1 cellular context compared by ENCODE assay signal in the genomic region with DNA sequence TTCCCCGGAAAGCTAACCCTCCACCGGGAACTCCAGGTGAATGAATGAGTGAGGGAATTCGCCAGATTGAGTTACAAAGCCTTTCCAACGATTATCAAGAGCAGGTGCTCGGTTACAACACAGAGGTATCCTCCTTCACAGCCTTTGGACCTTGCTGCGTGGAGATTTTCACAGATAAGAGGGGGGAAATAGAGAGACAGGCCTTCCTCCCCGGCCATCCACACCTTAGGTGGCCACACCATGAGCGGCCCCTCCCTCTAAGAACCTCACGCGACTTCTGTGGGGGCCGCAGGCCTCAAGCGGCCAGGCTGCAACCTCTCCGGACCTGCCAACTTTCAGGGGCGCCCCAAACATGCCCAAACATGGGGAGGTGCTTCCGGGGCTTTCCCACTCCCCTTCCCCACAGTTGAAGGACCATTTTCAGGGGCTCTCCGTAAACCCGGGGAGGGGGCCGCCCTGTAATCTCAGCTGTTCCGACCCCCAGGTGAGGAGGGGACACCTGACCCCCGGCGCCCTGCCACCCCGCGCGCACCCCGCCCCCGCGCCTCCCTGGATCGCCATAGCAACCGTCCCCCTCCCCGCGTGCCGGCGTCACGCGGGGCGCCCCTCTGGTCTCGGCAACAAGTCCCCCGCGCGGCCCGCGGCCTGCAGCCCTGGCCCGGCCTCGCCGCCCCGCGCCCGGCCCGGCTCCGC.
TF ChIP-seq lines count a peak whose summit lies in the region.

No MANE protein-coding gene starts in this region.

TF ChIP-seq in K562, 482 proteins besides CTCF, POLR2A, EP300 and RAD21 (continued from another document and continues in another):
- TF ChIP-seq, protein P1, sequence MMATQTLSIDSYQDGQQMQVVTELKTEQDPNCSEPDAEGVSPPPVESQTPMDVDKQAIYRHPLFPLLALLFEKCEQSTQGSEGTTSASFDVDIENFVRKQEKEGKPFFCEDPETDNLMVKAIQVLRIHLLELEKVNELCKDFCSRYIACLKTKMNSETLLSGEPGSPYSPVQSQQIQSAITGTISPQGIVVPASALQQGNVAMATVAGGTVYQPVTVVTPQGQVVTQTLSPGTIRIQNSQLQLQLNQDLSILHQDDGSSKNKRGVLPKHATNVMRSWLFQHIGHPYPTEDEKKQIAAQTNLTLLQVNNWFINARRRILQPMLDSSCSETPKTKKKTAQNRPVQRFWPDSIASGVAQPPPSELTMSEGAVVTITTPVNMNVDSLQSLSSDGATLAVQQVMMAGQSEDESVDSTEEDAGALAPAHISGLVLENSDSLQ (IDR thresholded peaks at IDR 0.05) = no peak
- TF ChIP-seq SMARCE1 (IDR thresholded peaks at IDR 0.05) (no peak), SMAD3 (CRISPR knock-in tag; conservative IDR thresholded peaks at IDR 0.05) (no peak), SETDB1 (IDR thresholded peaks at IDR 0.05; ENCODE audit: low read length) (no peak), MEF2A (IDR thresholded peaks at IDR 0.05; ENCODE audit: control insufficient read depth, low read depth, low read length) (no peak), HNRNPL (IDR thresholded peaks at IDR 0.05; ENCODE audit: low read depth, low read length) (no peak), EP400 (IDR thresholded peaks at IDR 0.05) (peak; percentile 39), HDAC6 (IDR thresholded peaks at IDR 0.05; ENCODE audit: low read depth, low read length) (no peak), NELFE (IDR thresholded peaks at IDR 0.05; ENCODE audit: insufficient read depth, insufficient read length) (no peak), ZNF699 (CRISPR knock-in tag; IDR thresholded peaks at IDR 0.05; ENCODE audit: insufficient replicate concordance) (no peak), RFX5 (IDR thresholded peaks at IDR 0.05; ENCODE audit: low read depth, low read length) (no peak), KLF10 (CRISPR knock-in tag; IDR thresholded peaks at IDR 0.05) (no peak), KAT7 (CRISPR knock-in tag; IDR thresholded peaks at IDR 0.05; ENCODE audit: borderline replicate concordance) (no peak; the same call in 1 of the 2 replicates), NFE2 (IDR thresholded peaks at IDR 0.05; ENCODE audit: low read depth) (no peak), XRCC3 (IDR thresholded peaks at IDR 0.05) (no peak), ZFX (CRISPR knock-in tag; IDR thresholded peaks at IDR 0.05) (peak; percentile 72), ZNF197 (CRISPR knock-in tag; IDR thresholded peaks at IDR 0.05; ENCODE audit: low read depth) (no peak), MXI1 (IDR thresholded peaks at IDR 0.05; ENCODE audit: low read depth, low read length) (no peak), DPF2 (IDR thresholded peaks at IDR 0.05) (0 out of 2 replicates have a peak, but pooled peaks have one; percentile 32), BDP1 (IDR thresholded peaks at IDR 0.05; ENCODE audit: insufficient read depth, insufficient read length) (no peak), EGR1 (conservative IDR thresholded peaks at IDR 0.05) (peak; percentile 53), CBX1 (IDR thresholded peaks at IDR 0.05; ENCODE audit: low read depth) (no peak), LEF1 (IDR thresholded peaks at IDR 0.05) (no peak), PCBP1 (IDR thresholded peaks at IDR 0.05; ENCODE audit: low read depth, low read length, poor library complexity, severe bottlenecking) (no peak), THRAP3 (IDR thresholded peaks at IDR 0.05; ENCODE audit: borderline replicate concordance) (no peak), BMI1 (IDR thresholded peaks at IDR 0.05; ENCODE audit: low read length) (no peak)
- TF ChIP-seq, protein P2, sequence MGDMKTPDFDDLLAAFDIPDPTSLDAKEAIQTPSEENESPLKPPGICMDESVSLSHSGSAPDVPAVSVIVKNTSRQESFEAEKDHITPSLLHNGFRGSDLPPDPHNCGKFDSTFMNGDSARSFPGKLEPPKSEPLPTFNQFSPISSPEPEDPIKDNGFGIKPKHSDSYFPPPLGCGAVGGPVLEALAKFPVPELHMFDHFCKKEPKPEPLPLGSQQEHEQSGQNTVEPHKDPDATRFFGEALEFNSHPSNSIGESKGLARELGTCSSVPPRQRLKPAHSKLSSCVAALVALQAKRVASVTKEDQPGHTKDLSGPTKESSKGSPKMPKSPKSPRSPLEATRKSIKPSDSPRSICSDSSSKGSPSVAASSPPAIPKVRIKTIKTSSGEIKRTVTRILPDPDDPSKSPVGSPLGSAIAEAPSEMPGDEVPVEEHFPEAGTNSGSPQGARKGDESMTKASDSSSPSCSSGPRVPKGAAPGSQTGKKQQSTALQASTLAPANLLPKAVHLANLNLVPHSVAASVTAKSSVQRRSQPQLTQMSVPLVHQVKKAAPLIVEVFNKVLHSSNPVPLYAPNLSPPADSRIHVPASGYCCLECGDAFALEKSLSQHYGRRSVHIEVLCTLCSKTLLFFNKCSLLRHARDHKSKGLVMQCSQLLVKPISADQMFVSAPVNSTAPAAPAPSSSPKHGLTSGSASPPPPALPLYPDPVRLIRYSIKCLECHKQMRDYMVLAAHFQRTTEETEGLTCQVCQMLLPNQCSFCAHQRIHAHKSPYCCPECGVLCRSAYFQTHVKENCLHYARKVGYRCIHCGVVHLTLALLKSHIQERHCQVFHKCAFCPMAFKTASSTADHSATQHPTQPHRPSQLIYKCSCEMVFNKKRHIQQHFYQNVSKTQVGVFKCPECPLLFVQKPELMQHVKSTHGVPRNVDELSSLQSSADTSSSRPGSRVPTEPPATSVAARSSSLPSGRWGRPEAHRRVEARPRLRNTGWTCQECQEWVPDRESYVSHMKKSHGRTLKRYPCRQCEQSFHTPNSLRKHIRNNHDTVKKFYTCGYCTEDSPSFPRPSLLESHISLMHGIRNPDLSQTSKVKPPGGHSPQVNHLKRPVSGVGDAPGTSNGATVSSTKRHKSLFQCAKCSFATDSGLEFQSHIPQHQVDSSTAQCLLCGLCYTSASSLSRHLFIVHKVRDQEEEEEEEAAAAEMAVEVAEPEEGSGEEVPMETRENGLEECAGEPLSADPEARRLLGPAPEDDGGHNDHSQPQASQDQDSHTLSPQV (IDR thresholded peaks at IDR 0.05) = no peak
- TF ChIP-seq, protein P3, sequence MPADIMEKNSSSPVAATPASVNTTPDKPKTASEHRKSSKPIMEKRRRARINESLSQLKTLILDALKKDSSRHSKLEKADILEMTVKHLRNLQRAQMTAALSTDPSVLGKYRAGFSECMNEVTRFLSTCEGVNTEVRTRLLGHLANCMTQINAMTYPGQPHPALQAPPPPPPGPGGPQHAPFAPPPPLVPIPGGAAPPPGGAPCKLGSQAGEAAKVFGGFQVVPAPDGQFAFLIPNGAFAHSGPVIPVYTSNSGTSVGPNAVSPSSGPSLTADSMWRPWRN (IDR thresholded peaks at IDR 0.05; ENCODE audit: low read depth) = no peak
- TF ChIP-seq, protein P4, sequence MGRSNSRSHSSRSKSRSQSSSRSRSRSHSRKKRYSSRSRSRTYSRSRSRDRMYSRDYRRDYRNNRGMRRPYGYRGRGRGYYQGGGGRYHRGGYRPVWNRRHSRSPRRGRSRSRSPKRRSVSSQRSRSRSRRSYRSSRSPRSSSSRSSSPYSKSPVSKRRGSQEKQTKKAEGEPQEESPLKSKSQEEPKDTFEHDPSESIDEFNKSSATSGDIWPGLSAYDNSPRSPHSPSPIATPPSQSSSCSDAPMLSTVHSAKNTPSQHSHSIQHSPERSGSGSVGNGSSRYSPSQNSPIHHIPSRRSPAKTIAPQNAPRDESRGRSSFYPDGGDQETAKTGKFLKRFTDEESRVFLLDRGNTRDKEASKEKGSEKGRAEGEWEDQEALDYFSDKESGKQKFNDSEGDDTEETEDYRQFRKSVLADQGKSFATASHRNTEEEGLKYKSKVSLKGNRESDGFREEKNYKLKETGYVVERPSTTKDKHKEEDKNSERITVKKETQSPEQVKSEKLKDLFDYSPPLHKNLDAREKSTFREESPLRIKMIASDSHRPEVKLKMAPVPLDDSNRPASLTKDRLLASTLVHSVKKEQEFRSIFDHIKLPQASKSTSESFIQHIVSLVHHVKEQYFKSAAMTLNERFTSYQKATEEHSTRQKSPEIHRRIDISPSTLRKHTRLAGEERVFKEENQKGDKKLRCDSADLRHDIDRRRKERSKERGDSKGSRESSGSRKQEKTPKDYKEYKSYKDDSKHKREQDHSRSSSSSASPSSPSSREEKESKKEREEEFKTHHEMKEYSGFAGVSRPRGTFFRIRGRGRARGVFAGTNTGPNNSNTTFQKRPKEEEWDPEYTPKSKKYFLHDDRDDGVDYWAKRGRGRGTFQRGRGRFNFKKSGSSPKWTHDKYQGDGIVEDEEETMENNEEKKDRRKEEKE (IDR thresholded peaks at IDR 0.05; ENCODE audit: borderline replicate concordance in 1 of 2, control insufficient read depth in 1 of 2, low read depth in 2 of 2, low read length in 1 of 2) = no peak
- TF ChIP-seq, protein P5, sequence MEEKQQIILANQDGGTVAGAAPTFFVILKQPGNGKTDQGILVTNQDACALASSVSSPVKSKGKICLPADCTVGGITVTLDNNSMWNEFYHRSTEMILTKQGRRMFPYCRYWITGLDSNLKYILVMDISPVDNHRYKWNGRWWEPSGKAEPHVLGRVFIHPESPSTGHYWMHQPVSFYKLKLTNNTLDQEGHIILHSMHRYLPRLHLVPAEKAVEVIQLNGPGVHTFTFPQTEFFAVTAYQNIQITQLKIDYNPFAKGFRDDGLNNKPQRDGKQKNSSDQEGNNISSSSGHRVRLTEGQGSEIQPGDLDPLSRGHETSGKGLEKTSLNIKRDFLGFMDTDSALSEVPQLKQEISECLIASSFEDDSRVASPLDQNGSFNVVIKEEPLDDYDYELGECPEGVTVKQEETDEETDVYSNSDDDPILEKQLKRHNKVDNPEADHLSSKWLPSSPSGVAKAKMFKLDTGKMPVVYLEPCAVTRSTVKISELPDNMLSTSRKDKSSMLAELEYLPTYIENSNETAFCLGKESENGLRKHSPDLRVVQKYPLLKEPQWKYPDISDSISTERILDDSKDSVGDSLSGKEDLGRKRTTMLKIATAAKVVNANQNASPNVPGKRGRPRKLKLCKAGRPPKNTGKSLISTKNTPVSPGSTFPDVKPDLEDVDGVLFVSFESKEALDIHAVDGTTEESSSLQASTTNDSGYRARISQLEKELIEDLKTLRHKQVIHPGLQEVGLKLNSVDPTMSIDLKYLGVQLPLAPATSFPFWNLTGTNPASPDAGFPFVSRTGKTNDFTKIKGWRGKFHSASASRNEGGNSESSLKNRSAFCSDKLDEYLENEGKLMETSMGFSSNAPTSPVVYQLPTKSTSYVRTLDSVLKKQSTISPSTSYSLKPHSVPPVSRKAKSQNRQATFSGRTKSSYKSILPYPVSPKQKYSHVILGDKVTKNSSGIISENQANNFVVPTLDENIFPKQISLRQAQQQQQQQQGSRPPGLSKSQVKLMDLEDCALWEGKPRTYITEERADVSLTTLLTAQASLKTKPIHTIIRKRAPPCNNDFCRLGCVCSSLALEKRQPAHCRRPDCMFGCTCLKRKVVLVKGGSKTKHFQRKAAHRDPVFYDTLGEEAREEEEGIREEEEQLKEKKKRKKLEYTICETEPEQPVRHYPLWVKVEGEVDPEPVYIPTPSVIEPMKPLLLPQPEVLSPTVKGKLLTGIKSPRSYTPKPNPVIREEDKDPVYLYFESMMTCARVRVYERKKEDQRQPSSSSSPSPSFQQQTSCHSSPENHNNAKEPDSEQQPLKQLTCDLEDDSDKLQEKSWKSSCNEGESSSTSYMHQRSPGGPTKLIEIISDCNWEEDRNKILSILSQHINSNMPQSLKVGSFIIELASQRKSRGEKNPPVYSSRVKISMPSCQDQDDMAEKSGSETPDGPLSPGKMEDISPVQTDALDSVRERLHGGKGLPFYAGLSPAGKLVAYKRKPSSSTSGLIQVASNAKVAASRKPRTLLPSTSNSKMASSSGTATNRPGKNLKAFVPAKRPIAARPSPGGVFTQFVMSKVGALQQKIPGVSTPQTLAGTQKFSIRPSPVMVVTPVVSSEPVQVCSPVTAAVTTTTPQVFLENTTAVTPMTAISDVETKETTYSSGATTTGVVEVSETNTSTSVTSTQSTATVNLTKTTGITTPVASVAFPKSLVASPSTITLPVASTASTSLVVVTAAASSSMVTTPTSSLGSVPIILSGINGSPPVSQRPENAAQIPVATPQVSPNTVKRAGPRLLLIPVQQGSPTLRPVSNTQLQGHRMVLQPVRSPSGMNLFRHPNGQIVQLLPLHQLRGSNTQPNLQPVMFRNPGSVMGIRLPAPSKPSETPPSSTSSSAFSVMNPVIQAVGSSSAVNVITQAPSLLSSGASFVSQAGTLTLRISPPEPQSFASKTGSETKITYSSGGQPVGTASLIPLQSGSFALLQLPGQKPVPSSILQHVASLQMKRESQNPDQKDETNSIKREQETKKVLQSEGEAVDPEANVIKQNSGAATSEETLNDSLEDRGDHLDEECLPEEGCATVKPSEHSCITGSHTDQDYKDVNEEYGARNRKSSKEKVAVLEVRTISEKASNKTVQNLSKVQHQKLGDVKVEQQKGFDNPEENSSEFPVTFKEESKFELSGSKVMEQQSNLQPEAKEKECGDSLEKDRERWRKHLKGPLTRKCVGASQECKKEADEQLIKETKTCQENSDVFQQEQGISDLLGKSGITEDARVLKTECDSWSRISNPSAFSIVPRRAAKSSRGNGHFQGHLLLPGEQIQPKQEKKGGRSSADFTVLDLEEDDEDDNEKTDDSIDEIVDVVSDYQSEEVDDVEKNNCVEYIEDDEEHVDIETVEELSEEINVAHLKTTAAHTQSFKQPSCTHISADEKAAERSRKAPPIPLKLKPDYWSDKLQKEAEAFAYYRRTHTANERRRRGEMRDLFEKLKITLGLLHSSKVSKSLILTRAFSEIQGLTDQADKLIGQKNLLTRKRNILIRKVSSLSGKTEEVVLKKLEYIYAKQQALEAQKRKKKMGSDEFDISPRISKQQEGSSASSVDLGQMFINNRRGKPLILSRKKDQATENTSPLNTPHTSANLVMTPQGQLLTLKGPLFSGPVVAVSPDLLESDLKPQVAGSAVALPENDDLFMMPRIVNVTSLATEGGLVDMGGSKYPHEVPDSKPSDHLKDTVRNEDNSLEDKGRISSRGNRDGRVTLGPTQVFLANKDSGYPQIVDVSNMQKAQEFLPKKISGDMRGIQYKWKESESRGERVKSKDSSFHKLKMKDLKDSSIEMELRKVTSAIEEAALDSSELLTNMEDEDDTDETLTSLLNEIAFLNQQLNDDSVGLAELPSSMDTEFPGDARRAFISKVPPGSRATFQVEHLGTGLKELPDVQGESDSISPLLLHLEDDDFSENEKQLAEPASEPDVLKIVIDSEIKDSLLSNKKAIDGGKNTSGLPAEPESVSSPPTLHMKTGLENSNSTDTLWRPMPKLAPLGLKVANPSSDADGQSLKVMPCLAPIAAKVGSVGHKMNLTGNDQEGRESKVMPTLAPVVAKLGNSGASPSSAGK (IDR thresholded peaks at IDR 0.05) = 0 out of 2 replicates have a peak, but pooled peaks have one; percentile 29
- TF ChIP-seq, protein P6, sequence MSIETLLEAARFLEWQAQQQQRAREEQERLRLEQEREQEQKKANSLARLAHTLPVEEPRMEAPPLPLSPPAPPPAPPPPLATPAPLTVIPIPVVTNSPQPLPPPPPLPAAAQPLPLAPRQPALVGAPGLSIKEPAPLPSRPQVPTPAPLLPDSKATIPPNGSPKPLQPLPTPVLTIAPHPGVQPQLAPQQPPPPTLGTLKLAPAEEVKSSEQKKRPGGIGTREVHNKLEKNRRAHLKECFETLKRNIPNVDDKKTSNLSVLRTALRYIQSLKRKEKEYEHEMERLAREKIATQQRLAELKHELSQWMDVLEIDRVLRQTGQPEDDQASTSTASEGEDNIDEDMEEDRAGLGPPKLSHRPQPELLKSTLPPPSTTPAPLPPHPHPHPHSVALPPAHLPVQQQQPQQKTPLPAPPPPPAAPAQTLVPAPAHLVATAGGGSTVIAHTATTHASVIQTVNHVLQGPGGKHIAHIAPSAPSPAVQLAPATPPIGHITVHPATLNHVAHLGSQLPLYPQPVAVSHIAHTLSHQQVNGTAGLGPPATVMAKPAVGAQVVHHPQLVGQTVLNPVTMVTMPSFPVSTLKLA (conservative IDR thresholded peaks at IDR 0.05) = 0 out of 4 replicates have a peak, but pooled peaks of 1 of the 2 experiments have one; percentile 28
